8 cellular contexts compared by ENCODE assay signal in the genomic region with DNA sequence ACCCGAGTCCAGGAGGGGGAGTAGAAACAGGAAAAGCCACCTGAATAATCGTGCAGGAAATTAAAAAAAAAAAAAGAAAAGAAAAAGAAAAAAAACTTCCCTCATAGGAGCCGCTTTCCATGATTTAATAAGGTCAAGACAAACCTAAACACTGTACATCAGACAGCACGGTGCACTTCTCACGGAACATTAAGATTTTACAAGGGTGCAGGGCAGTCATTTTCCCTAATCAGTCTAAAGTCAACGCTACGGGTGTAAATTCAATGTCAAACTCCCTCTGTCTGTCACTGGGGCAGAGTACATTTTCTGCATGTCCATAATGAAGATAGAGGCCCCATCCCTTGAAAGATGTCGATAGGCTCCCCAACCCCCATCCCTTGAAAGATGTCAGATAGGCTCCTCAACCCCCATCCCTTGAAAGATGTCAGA.
A peak's percentile ranks its signal among the peaks of the same experiment; 100 is the strongest.
DNase-seq lines count a peak whose midpoint lies in the region; ATAC-seq and TF ChIP-seq lines count a peak whose summit lies in the region.

No MANE protein-coding gene starts in this region.

- H3K27me3 ChIP-seq in SJSA1 (replicated peaks) = no peaks in the 10 kb centered on the region
- no peaks in the 10 kb centered on the region for H3K27me3 ChIP-seq in fibroblast of lung (ENCODE audit: control insufficient read depth, insufficient read depth, low read length)
- no peaks in the 10 kb centered on the region for H3K27me3 ChIP-seq in ovary

- H3K27ac ChIP-seq in SJSA1 (no peak overlapping the region), fibroblast of lung (ENCODE audit: insufficient read depth, low read length) (peak overlapping the region; percentile 69), ovary (peak overlapping the region; percentile 92 to 95)

- peak overlapping the region; percentile 76 for H3K4me2 ChIP-seq in fibroblast of lung (ENCODE audit: extremely low read depth, insufficient read depth, low read length)

- H3K4me3 ChIP-seq in SJSA1 = peak overlapping the region; percentile 83
- peak overlapping the region; percentile 72 to 87 (median 76) for H3K4me3 ChIP-seq in fibroblast of lung (replicated peaks in 1 of 4; ENCODE audit: control extremely low read depth in 1 of 4, insufficient read depth in 1 of 4, low read depth in 3 of 4, low read length in 4 of 4)
- peak overlapping the region; percentile 81 for H3K4me3 ChIP-seq in ovary

- no peaks in the 10 kb centered on the region; the same call in 1 of the 2 replicates for H3K9me3 ChIP-seq in ES-I3 (ENCODE audit: control insufficient read depth, insufficient read depth, low read length)
- no peaks in the 10 kb centered on the region for H3K9me3 ChIP-seq in SJSA1 (replicated peaks)
- H3K9me3 ChIP-seq in fibroblast of lung (ENCODE audit: control insufficient read depth, insufficient read depth, low read depth, low read length) = no peaks in the 10 kb centered on the region
- no peaks in the 10 kb centered on the region for H3K9me3 ChIP-seq in ovary

- DNase-seq in SJSA1 (ENCODE audit: low read depth in 1 of 2, low spot score in 2 of 2) (no peak), fibroblast of lung (ENCODE audit: low read depth in 2 of 2) (no peak), ovary (no peak), NCI-H2171 treated with DMSO at 0.1 percent for 48 hours (lab: John Stamatoyannopoulos, UW) (no peak)

- H3K9ac ChIP-seq in ES-I3 (ENCODE audit: low read depth, low read length) (peak overlapping the region; percentile 89; the same call in 1 of the 2 replicates), fibroblast of lung (ENCODE audit: insufficient read depth, low read length) (no peak overlapping the region)

- H3K36me3 ChIP-seq in ES-I3 (ENCODE audit: insufficient read depth, low read length) (no peaks in the 10 kb centered on the region), SJSA1 (peaks cover 5% of the 10 kb centered on the region; the same call in 1 of the 2 replicates), fibroblast of lung (ENCODE audit: control insufficient read depth, insufficient read depth, low read length) (no peaks in the 10 kb centered on the region), ovary (no peaks in the 10 kb centered on the region)

- WGBS in ovary, 3 donors = 0 to 2% (median 0%) methylated on average over 8 of the region's 8 CpGs

- H2AFZ ChIP-seq in fibroblast of lung (ENCODE audit: low read length) = no peak overlapping the region

- TF ChIP-seq CTCF in fibroblast of lung (conservative IDR thresholded peaks at IDR 0.05 in 1 of 2, IDR thresholded peaks at IDR 0.05 in 1 of 2; ENCODE audit: low read depth in 1 of 2, low read length in 2 of 2) (no peak), ovary (IDR thresholded peaks at IDR 0.05) (no peak)

- TF ChIP-seq POLR2A in ovary (IDR thresholded peaks at IDR 0.05) = no peak

- no peaks in the 10 kb centered on the region for H3K79me2 ChIP-seq in fibroblast of lung (ENCODE audit: control insufficient read depth, insufficient read depth, low read length)

- TF ChIP-seq EP300 in ovary (IDR thresholded peaks at IDR 0.05) = no peak

- H3K4me1 ChIP-seq in ES-I3 (ENCODE audit: insufficient read depth, low read length) (peaks cover 23% of the 10 kb centered on the region; the same call in 1 of the 2 replicates), SJSA1 (replicated peaks) (peaks cover 25% of the 10 kb centered on the region), fibroblast of lung (ENCODE audit: control insufficient read depth, extremely low read depth, insufficient read depth, low read length) (peaks cover 2% of the 10 kb centered on the region), ovary (ENCODE audit: insufficient read depth) (peaks cover 3% of the 10 kb centered on the region)

- ATAC-seq in GM21529 (IDR thresholded peaks at IDR 0.05; ENCODE audit: unreplicated experiment) (no peak), HG03175 (IDR thresholded peaks at IDR 0.05; ENCODE audit: unreplicated experiment) (no peak), GM18858 (IDR thresholded peaks at IDR 0.05; ENCODE audit: unreplicated experiment) (no peak)

- no peaks in the 10 kb centered on the region for H4K20me1 ChIP-seq in fibroblast of lung (ENCODE audit: control insufficient read depth, extremely low read depth, insufficient read depth, low read length)

- intact Hi-C loops in ovary (cut with DNase I) = loop anchor here in 2 of 4 donors (10.0 kb wide), 2 partner anchors 140 to 200 kb away; no protein-coding TSS in a partner anchor
